In the genomic region with DNA sequence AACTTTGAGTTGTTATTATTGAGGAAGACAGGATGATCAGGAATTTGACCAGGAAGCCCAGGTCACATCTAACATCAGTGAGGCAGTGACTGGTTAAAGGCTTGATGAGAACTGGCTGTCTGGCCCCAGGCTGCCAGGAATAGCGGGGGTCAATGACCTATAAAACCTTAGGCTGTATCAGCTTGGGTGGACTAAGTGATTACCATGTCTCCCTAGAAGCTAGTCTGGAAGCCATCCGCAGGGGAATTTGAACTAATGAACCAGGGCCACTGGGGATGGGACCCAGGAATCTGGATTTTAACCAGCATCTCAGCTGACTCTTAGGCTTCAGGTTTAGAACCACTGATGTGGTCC, we compare ENCODE assay signal across 1 cellular context.
TF ChIP-seq lines count a peak whose summit lies in the region.

No MANE protein-coding gene starts in this region.

TF ChIP-seq in IMR-90, 13 proteins besides CTCF, POLR2A, EP300 and RAD21:
- no peak for TF ChIP-seq SMC3 (IDR thresholded peaks at IDR 0.05; ENCODE audit: low read depth, low read length)
- TF ChIP-seq BHLHE40 (IDR thresholded peaks at IDR 0.05; ENCODE audit: low read depth, low read length), result no peak
- TF ChIP-seq, protein P1, sequence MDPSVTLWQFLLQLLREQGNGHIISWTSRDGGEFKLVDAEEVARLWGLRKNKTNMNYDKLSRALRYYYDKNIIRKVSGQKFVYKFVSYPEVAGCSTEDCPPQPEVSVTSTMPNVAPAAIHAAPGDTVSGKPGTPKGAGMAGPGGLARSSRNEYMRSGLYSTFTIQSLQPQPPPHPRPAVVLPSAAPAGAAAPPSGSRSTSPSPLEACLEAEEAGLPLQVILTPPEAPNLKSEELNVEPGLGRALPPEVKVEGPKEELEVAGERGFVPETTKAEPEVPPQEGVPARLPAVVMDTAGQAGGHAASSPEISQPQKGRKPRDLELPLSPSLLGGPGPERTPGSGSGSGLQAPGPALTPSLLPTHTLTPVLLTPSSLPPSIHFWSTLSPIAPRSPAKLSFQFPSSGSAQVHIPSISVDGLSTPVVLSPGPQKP (IDR thresholded peaks at IDR 0.05; ENCODE audit: borderline replicate concordance, low read depth, low read length), result no peak
- TF ChIP-seq FOS (IDR thresholded peaks at IDR 0.05; ENCODE audit: low read depth, low read length), result no peak
- no peak for TF ChIP-seq MAZ (IDR thresholded peaks at IDR 0.05; ENCODE audit: borderline replicate concordance, low read depth, low read length)
- no peak for TF ChIP-seq MAFK (IDR thresholded peaks at IDR 0.05; ENCODE audit: low read depth, low read length)
- no peak for TF ChIP-seq CEBPB (IDR thresholded peaks at IDR 0.05; ENCODE audit: low read depth, low read length)
- TF ChIP-seq CHD1 (IDR thresholded peaks at IDR 0.05; ENCODE audit: low read depth, low read length), result no peak
- no peak for TF ChIP-seq MXI1 (IDR thresholded peaks at IDR 0.05; ENCODE audit: borderline replicate concordance, low read depth, low read length)
- TF ChIP-seq RCOR1 (IDR thresholded peaks at IDR 0.05; ENCODE audit: insufficient replicate concordance, low read length), result no peak
- TF ChIP-seq RFX5 (IDR thresholded peaks at IDR 0.05; ENCODE audit: low read depth, low read length), result no peak
